ENCODE assay signal across 1 cellular context in genomic region chr2:150530168-150530567, GRCh38.
A peak's percentile ranks its signal among the peaks of the same experiment; 100 is the strongest.
TF ChIP-seq lines count a peak whose summit lies in the region.

No MANE protein-coding gene starts in this region.

TF ChIP-seq in HepG2, 621 proteins besides CTCF, POLR2A, EP300 and RAD21:
- TF ChIP-seq MAFF (IDR thresholded peaks at IDR 0.05; ENCODE audit: low read depth, low read length) = peak; percentile 41; the same call in 1 of the 2 replicates
- no peak for TF ChIP-seq TGIF2 (CRISPR knock-in tag; IDR thresholded peaks at IDR 0.05)
- peak; percentile 29 to 72; a peak in 3 of 4 replicates for TF ChIP-seq MAFK (conservative IDR thresholded peaks at IDR 0.05 in 1 of 2, IDR thresholded peaks at IDR 0.05 in 1 of 2; ENCODE audit: low read length in 2 of 2)
- TF ChIP-seq DMTF1 (CRISPR knock-in tag; IDR thresholded peaks at IDR 0.05) = no peak
- no peak for TF ChIP-seq ZNF800 (CRISPR knock-in tag; IDR thresholded peaks at IDR 0.05)
- no peak for TF ChIP-seq TP53 (CRISPR knock-in tag; conservative IDR thresholded peaks at IDR 0.05)
- no peak for TF ChIP-seq KLF9 (CRISPR knock-in tag; IDR thresholded peaks at IDR 0.05; ENCODE audit: low read depth)
TF ChIP-seq in HepG2: peak in this region for 2.
